Comparison of ENCODE assay signal across 11 cellular contexts in the genomic region with DNA sequence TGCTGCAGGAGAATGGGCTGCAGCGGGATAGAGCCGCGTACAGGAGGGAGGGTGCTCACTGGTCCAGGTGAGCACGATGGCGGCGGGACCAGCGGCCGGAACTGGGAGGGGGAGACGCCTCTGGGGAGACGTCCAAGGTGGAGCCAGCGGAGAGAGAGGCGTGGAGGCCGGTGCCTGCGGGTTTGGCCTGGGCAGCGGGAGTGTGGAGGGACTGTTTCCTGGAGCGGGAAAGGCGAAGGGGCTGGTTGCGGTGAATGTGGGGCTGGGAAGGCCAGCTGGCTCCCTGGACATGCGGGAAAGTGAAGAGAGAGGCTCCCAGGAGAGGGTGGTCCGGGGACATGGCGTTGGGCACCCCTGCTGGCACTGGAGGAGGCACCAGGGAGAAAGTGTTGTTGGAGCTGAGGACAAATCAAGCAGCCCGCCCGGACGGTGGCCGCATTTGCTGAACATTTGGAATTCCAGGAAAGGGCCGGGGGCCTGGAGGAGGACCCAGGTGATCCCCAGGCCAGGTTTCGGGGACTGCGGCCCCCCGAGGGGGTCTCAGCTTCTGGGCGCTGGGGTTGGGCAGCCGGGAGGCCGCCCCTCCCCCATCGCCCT. TPM values are rescaled to one million over a fixed set of nuclear protein-coding genes. Genes with fewer than 3 reads are reported as not detected.
A peak's percentile ranks its signal among the peaks of the same experiment; 100 is the strongest.
DNase-seq lines count a peak whose midpoint lies in the region; ATAC-seq, FAIRE-seq and TF ChIP-seq lines count a peak whose summit lies in the region.
"Had no signal": no experiment of that assay in that cellular context is flagged by ENCODE, and none has a peak within 500 bp of the region (broad histone marks: within the 10 kb centered on the region; RNA-seq: fewer than 3 reads in every experiment).

No MANE protein-coding gene starts in this region.

- H3K4me2 ChIP-seq in endothelial cell of umbilical vein (ENCODE audit: insufficient read depth, low read length): no peak overlapping the region

- peak; percentile 9 for DNase-seq in DMS153 (lab: John Stamatoyannopoulos, UW)
- peak; percentile 89 for DNase-seq in NCI-H146 (lab: John Stamatoyannopoulos, UW)
- DNase-seq in endothelial cell of umbilical vein (ENCODE audit: low read depth, low spot score): no peak
- no peak for DNase-seq in ovary
- DNase-seq in NCI-H2029 treated with DMSO at 0.1 percent for 48 hours (lab: John Stamatoyannopoulos, UW): no peak
- DNase-seq: activated effector memory CD4-positive, alpha-beta T cell treated with Interleukin-2 at 50 U/mL for 16 hours had no signal

- H3K27ac ChIP-seq in endothelial cell of umbilical vein (ENCODE audit: insufficient read depth, low read depth, low read length) (no peak overlapping the region), ovary (no peak overlapping the region)
- H3K27ac ChIP-seq: gastroesophageal sphincter had no signal

- POLR2A ChIA-PET in endothelial cell of umbilical vein (lab: Charles Lee): no interaction called here

- ATAC-seq in GM19463 (IDR thresholded peaks at IDR 0.05; ENCODE audit: unreplicated experiment): no peak
- no peak for ATAC-seq in GM18907 (IDR thresholded peaks at IDR 0.05; ENCODE audit: unreplicated experiment)
- no peak for ATAC-seq in HG02852 (IDR thresholded peaks at IDR 0.05; ENCODE audit: unreplicated experiment)
- ATAC-seq: gastroesophageal sphincter had no signal

- no peak for TF ChIP-seq POLR2A in endothelial cell of umbilical vein (IDR thresholded peaks at IDR 0.05; ENCODE audit: low read depth, low read length)
- TF ChIP-seq POLR2A in ovary (IDR thresholded peaks at IDR 0.05): no peak

- intact Hi-C loops in endothelial cell of umbilical vein (cut with micrococcal nuclease) (no loop called here), ovary (cut with DNase I) (loop anchor here in 1 of 4 donors (10.0 kb wide), 1 partner anchor 172 kb away; no protein-coding TSS in a partner anchor)

- no peaks in the 10 kb centered on the region for H4K20me1 ChIP-seq in endothelial cell of umbilical vein (replicated peaks; ENCODE audit: control insufficient read depth, extremely low read depth, insufficient read depth, low read length)

- 4 to 11% (median 5%) methylated on average over 27 to 33 of the region's 33 CpGs for WGBS in ovary, 3 donors

- H3K36me3 ChIP-seq in endothelial cell of umbilical vein (ENCODE audit: control insufficient read depth in 2 of 2, extremely low read depth in 1 of 2, insufficient read depth in 2 of 2, low read length in 2 of 2): no peaks in the 10 kb centered on the region
- H3K36me3 ChIP-seq in ovary: no peaks in the 10 kb centered on the region
- H3K36me3 ChIP-seq: gastroesophageal sphincter had no signal

- TF ChIP-seq CTCF in endothelial cell of umbilical vein (IDR thresholded peaks at IDR 0.05; ENCODE audit: extremely low read depth in 1 of 2, insufficient read depth in 1 of 2, low read depth in 1 of 2, low read length in 2 of 2) (no peak), ovary (IDR thresholded peaks at IDR 0.05) (no peak)

- no peak for FAIRE-seq in endothelial cell of umbilical vein (lab: Jason Lieb, UNC)

- H3K79me2 ChIP-seq in endothelial cell of umbilical vein (ENCODE audit: control insufficient read depth, insufficient read depth, low read length): no peaks in the 10 kb centered on the region

- H3K4me1 ChIP-seq in endothelial cell of umbilical vein (ENCODE audit: control insufficient read depth, extremely low read depth, insufficient read depth, low read length) (no peaks in the 10 kb centered on the region), ovary (ENCODE audit: insufficient read depth) (peaks cover 3% of the 10 kb centered on the region)

- H3K27me3 ChIP-seq in endothelial cell of umbilical vein (ENCODE audit: control insufficient read depth in 2 of 2, insufficient read depth in 2 of 2, low read length in 2 of 2): peaks cover 29 to 34% of the 10 kb centered on the region in 2 experiments
- no peaks in the 10 kb centered on the region for H3K27me3 ChIP-seq in ovary

- no TSS peak for BruUV-seq in endothelial cell of umbilical vein (replicated peaks; lab: Mats Ljungman, UMichigan)

- CTCF ChIA-PET in endothelial cell of umbilical vein (lab: Charles Lee): interaction anchor here (0.8 to 2.9 kb wide), 5 partner anchors 51 to 152 kb away, joined by 3 to 10 read pairs (median 6); no protein-coding TSS in a partner anchor

- no peak overlapping the region for H3K9ac ChIP-seq in endothelial cell of umbilical vein (replicated peaks; ENCODE audit: extremely low read depth, insufficient read depth, low read length)

- dilution Hi-C loops in endothelial cell of umbilical vein (cut with MboI; ENCODE audit: extremely low pct_ligation_motif_present, low sequenced_read_pairs): loop anchor here (25.0 kb wide), 1 partner anchor 155 kb away; no protein-coding TSS in a partner anchor

- no peak for TF ChIP-seq EP300 in ovary (IDR thresholded peaks at IDR 0.05)

- H2AFZ ChIP-seq in endothelial cell of umbilical vein (ENCODE audit: low read depth, low read length): no peak overlapping the region

- no peaks in the 10 kb centered on the region for H3K9me3 ChIP-seq in endothelial cell of umbilical vein (replicated peaks; ENCODE audit: control insufficient read depth, insufficient read depth, low read length)
- H3K9me3 ChIP-seq in ovary: no peaks in the 10 kb centered on the region
- H3K9me3 ChIP-seq: gastroesophageal sphincter had no signal

- no peaks in the 10 kb centered on the region for H3K9me1 ChIP-seq in endothelial cell of umbilical vein (replicated peaks; ENCODE audit: control insufficient read depth, extremely low read depth, insufficient read depth, low read length)

- H3K4me3 ChIP-seq in endothelial cell of umbilical vein (replicated peaks in 1 of 3; ENCODE audit: insufficient read depth in 1 of 3, low read depth in 1 of 3, low read length in 3 of 3) (peak overlapping the region in 1 of 3 experiments; percentile 11), ovary (peak overlapping the region; percentile 17)

TF ChIP-seq in endothelial cell of umbilical vein, 7 proteins besides CTCF, POLR2A, EP300 and RAD21:
- TF ChIP-seq POLR2AphosphoS5 (IDR thresholded peaks at IDR 0.05; ENCODE audit: insufficient read depth, low read depth, low read length) (no peak), JUN (IDR thresholded peaks at IDR 0.05; ENCODE audit: borderline replicate concordance, insufficient read depth, insufficient read length, low read depth) (no peak), MYC (IDR thresholded peaks at IDR 0.05; ENCODE audit: low read depth, low read length) (no peak), EZH2 (IDR thresholded peaks at IDR 0.05; ENCODE audit: borderline replicate concordance, low read depth, low read length, severe bottlenecking) (peak; percentile 92), FOS (IDR thresholded peaks at IDR 0.05; ENCODE audit: borderline replicate concordance, insufficient read depth, low read length) (no peak), GATA2 (IDR thresholded peaks at IDR 0.05; ENCODE audit: insufficient read depth, insufficient read length, low read depth, low read length) (no peak)
- TF ChIP-seq, protein P1, sequence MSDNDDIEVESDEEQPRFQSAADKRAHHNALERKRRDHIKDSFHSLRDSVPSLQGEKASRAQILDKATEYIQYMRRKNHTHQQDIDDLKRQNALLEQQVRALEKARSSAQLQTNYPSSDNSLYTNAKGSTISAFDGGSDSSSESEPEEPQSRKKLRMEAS (IDR thresholded peaks at IDR 0.05; ENCODE audit: insufficient read depth, insufficient read length): no peak
TF ChIP-seq in endothelial cell of umbilical vein: peak in this region for 1.

RNA-seq across cellular contexts. Expression of a gene that starts 34.3 kb away (rescaled TPM):
- total RNA-seq in endothelial cell of umbilical vein: not detected in 2 replicates
- not detected in 2 replicates for polyA plus RNA-seq in endothelial cell of umbilical vein
- polyA plus RNA-seq in endothelial cell of umbilical vein (2011; cell fraction: cytosol; rRNA removed): not detected in 2 replicates
- not detected in 2 replicates for polyA plus RNA-seq in endothelial cell of umbilical vein (2011; cell fraction: nucleus; rRNA removed)
- not detected in 2 replicates for polyA plus RNA-seq in endothelial cell of umbilical vein (2012)
- not detected in 2 replicates for polyA minus RNA-seq in endothelial cell of umbilical vein
- not detected for polyA minus RNA-seq in endothelial cell of umbilical vein (2011; cell fraction: cytosol; rRNA and poly(A)+ RNA removed)
- not detected in 2 replicates for polyA minus RNA-seq in endothelial cell of umbilical vein (2011; cell fraction: nucleus; rRNA and poly(A)+ RNA removed)
- total RNA-seq in ovary: not detected
- not detected for polyA plus RNA-seq in ovary
- total RNA-seq: gastroesophageal sphincter, HT1080 had no signal

Comparison
In these comparisons a context has a peak if more than half of its experiments do, and no peak if none do; other contexts are left out.
1. DNase-seq: peak in DMS153 (single experiment) and NCI-H146 (single experiment); none in endothelial cell of umbilical vein (single experiment), ovary (0 of 5) and NCI-H2029 treated with DMSO at 0.1 percent for 48 hours (single experiment).